Comparison of ENCODE assay signal across 20 cellular contexts in the genomic region with DNA sequence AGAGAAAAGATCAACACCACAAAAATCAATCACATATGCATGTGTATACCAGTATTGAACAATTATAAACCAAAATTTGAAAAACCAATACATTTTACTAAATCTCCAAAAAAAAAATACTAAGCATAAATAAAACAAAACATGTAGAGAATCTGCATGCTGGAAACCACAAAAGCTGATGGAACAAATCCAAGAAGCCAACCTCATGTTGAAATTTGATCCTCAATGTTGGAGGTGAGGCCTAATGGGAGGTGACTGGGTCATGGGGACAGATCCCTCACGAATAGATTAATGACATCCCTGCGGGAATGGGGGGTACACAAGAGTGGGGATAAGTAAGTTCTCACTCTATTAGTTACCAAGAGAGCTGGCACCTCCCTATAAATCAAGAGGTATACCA.
"Had no signal": no experiment of that assay in that cellular context is flagged by ENCODE, and none has a peak within 500 bp of the region (broad histone marks: within the 10 kb centered on the region; RNA-seq: fewer than 3 reads in every experiment).

No MANE protein-coding gene starts in this region.

- H3K4me1 ChIP-seq: gastrocnemius medialis, neural progenitor cell had no signal

- DNase-seq: cortex of kidney; effector CD8-positive, alpha-beta T cell; gastrocnemius medialis; immature natural killer cell; kidney; left cardiac atrium; left ventricle myocardium inferior; lower lobe of right lung; midbrain; nucleus accumbens; ovary; right cardiac atrium; stimulated activated CD4-positive, alpha-beta T cell treated with anti-CD3 and anti-CD28 coated beads, Interleukin-2, amount 100 ng/mL, for 48 hours; stimulated activated naive CD4-positive, alpha-beta T cell treated with Interleukin-2 at 50 U/mL for 16 hours; trophoblast cell had no signal

- H3K27ac ChIP-seq: dorsolateral prefrontal cortex, gastrocnemius medialis, left ventricle myocardium inferior, lower lobe of right lung, neural progenitor cell, ovary had no signal

- H3K4me3 Mint-ChIP-seq: memory B cell; natural killer cell treated with Interleukin-12 subunit alpha and Interleukin-12 subunit beta and Interleukin-15 and Interleukin-18, amount 100 ng/mL, for 72 hours; neural progenitor cell had no signal

- H3K36me3 ChIP-seq: gastrocnemius medialis, left ventricle myocardium inferior, lower lobe of right lung, neural progenitor cell, ovary had no signal

- H3K36me3 Mint-ChIP-seq: neural progenitor cell had no signal

- ATAC-seq: gastrocnemius medialis; left cardiac atrium; lower lobe of right lung; natural killer cell treated with Interleukin-12 subunit alpha and Interleukin-12 subunit beta and Interleukin-15 and Interleukin-18, amount 100 ng/mL, for 72 hours; right cardiac atrium had no signal

- H3K27ac Mint-ChIP-seq: immature natural killer cell; memory B cell; natural killer cell treated with Interleukin-12 subunit alpha and Interleukin-12 subunit beta and Interleukin-15 and Interleukin-18, amount 100 ng/mL, for 72 hours; neural progenitor cell had no signal

- H3K4me1 Mint-ChIP-seq: neural progenitor cell had no signal

- H3K27me3 ChIP-seq: dorsolateral prefrontal cortex, gastrocnemius medialis, neural progenitor cell, ovary had no signal

- H3K4me3 ChIP-seq: dorsolateral prefrontal cortex, gastrocnemius medialis, left ventricle myocardium inferior, lower lobe of right lung, neural progenitor cell, ovary, smooth muscle cell had no signal
